Comparison of ENCODE assay signal across 17 cellular contexts in genomic region chr10:108060246-108060645, GRCh38.
"Had no signal": no experiment of that assay in that cellular context is flagged by ENCODE, and none has a peak within 500 bp of the region (broad histone marks: within the 10 kb centered on the region; RNA-seq: fewer than 3 reads in every experiment).

No MANE protein-coding gene starts in this region.

- H3K79me2 ChIP-seq: parathyroid adenoma had no signal

- H3K9me3 ChIP-seq: esophagus muscularis mucosa, right lobe of liver, upper lobe of right lung had no signal

- H3K9me3 Mint-ChIP-seq: brain had no signal

- H3K4me1 Mint-ChIP-seq: activated CD4-positive, alpha-beta memory T cell treated with anti-CD3 and anti-CD28 coated beads, Interleukin-2, amount 10 ng/mL, durations not matched to agents 7 days and 5 days; activated CD8-positive, alpha-beta memory T cell treated with anti-CD3 and anti-CD28 coated beads, Interleukin-2, amount 10 ng/mL, durations not matched to agents 7 days and 5 days; activated naive CD8-positive, alpha-beta T cell treated with anti-CD3 and anti-CD28 coated beads, Interleukin-2, amount 10 ng/mL, durations not matched to agents 7 days and 5 days; activated T-helper 17 cell treated with anti-CD3 and anti-CD28 coated beads, Interleukin-2, amount 50 U/mL, for 72 hours; brain; central memory CD8-positive, alpha-beta T cell; natural killer cell had no signal

- H3K4me1 ChIP-seq: esophagus muscularis mucosa, parathyroid adenoma, right lobe of liver, upper lobe of right lung had no signal

- DNase-seq: activated CD4-positive, alpha-beta memory T cell treated with anti-CD3 and anti-CD28 coated beads, Interleukin-2, amount 10 ng/mL, durations not matched to agents 7 days and 5 days; activated CD4-positive, alpha-beta T cell treated with anti-CD3 and anti-CD28 coated beads for 48 hours; activated CD8-positive, alpha-beta memory T cell treated with anti-CD3 and anti-CD28 coated beads, Interleukin-2, amount 10 ng/mL, durations not matched to agents 7 days and 5 days; activated naive CD4-positive, alpha-beta T cell treated with Interleukin-2 at 50 U/mL for 16 hours; activated naive CD8-positive, alpha-beta T cell treated with anti-CD3 and anti-CD28 coated beads, Interleukin-2, amount 10 ng/mL, durations not matched to agents 7 days and 5 days; cortex of kidney; mesendoderm; natural killer cell; right lobe of liver; stimulated activated naive CD4-positive, alpha-beta T cell; upper lobe of right lung had no signal

- H3K27ac ChIP-seq: esophagus muscularis mucosa, parathyroid adenoma, right lobe of liver, upper lobe of right lung had no signal

- H3K4me3 ChIP-seq: esophagus muscularis mucosa, right lobe of liver, upper lobe of right lung had no signal

- H2AFZ ChIP-seq: parathyroid adenoma had no signal

- H3K4me3 Mint-ChIP-seq: activated CD4-positive, alpha-beta memory T cell treated with anti-CD3 and anti-CD28 coated beads, Interleukin-2, amount 10 ng/mL, durations not matched to agents 7 days and 5 days; activated CD8-positive, alpha-beta memory T cell treated with anti-CD3 and anti-CD28 coated beads, Interleukin-2, amount 10 ng/mL, durations not matched to agents 7 days and 5 days; activated naive CD8-positive, alpha-beta T cell treated with anti-CD3 and anti-CD28 coated beads, Interleukin-2, amount 10 ng/mL, durations not matched to agents 7 days and 5 days; activated T-helper 17 cell treated with anti-CD3 and anti-CD28 coated beads, Interleukin-2, amount 50 U/mL, for 72 hours; brain; central memory CD8-positive, alpha-beta T cell; natural killer cell; WTC11 had no signal

- H3K27ac Mint-ChIP-seq: activated CD4-positive, alpha-beta memory T cell treated with anti-CD3 and anti-CD28 coated beads, Interleukin-2, amount 10 ng/mL, durations not matched to agents 7 days and 5 days; activated CD8-positive, alpha-beta memory T cell treated with anti-CD3 and anti-CD28 coated beads, Interleukin-2, amount 10 ng/mL, durations not matched to agents 7 days and 5 days; activated naive CD8-positive, alpha-beta T cell treated with anti-CD3 and anti-CD28 coated beads, Interleukin-2, amount 10 ng/mL, durations not matched to agents 7 days and 5 days; activated T-helper 17 cell treated with anti-CD3 and anti-CD28 coated beads, Interleukin-2, amount 50 U/mL, for 72 hours; brain; natural killer cell; WTC11 had no signal

- H3K36me3 ChIP-seq: esophagus muscularis mucosa, right lobe of liver, upper lobe of right lung had no signal

- H3K36me3 Mint-ChIP-seq: activated CD8-positive, alpha-beta memory T cell treated with anti-CD3 and anti-CD28 coated beads, Interleukin-2, amount 10 ng/mL, durations not matched to agents 7 days and 5 days; activated naive CD8-positive, alpha-beta T cell treated with anti-CD3 and anti-CD28 coated beads, Interleukin-2, amount 10 ng/mL, durations not matched to agents 7 days and 5 days; brain; natural killer cell; WTC11 had no signal

- H3K27me3 Mint-ChIP-seq: activated CD4-positive, alpha-beta memory T cell treated with anti-CD3 and anti-CD28 coated beads, Interleukin-2, amount 10 ng/mL, durations not matched to agents 7 days and 5 days; activated CD8-positive, alpha-beta memory T cell treated with anti-CD3 and anti-CD28 coated beads, Interleukin-2, amount 10 ng/mL, durations not matched to agents 7 days and 5 days; activated naive CD8-positive, alpha-beta T cell treated with anti-CD3 and anti-CD28 coated beads, Interleukin-2, amount 10 ng/mL, durations not matched to agents 7 days and 5 days; activated T-helper 17 cell treated with anti-CD3 and anti-CD28 coated beads, Interleukin-2, amount 50 U/mL, for 72 hours; brain; central memory CD8-positive, alpha-beta T cell had no signal

- H3K9ac ChIP-seq: parathyroid adenoma had no signal

- H3K27me3 ChIP-seq: esophagus muscularis mucosa, right lobe of liver, upper lobe of right lung had no signal

- ATAC-seq: activated CD8-positive, alpha-beta memory T cell treated with anti-CD3 and anti-CD28 coated beads, Interleukin-2, amount 10 ng/mL, durations not matched to agents 7 days and 5 days; activated T-helper 17 cell treated with anti-CD3 and anti-CD28 coated beads, Interleukin-2, amount 50 U/mL, for 72 hours; natural killer cell; right lobe of liver; upper lobe of right lung; WTC11 had no signal
